ENCODE assay signal across 9 cellular contexts in genomic region chr1:26705788-26706237, GRCh38. TPM values are rescaled to one million over a fixed set of nuclear protein-coding genes. Genes with fewer than 3 reads are reported as not detected.
DNase-seq lines count a peak whose midpoint lies in the region; ATAC-seq and TF ChIP-seq lines count a peak whose summit lies in the region.
"Had no signal": no experiment of that assay in that cellular context is flagged by ENCODE, and none has a peak within 500 bp of the region (broad histone marks: within the 10 kb centered on the region; RNA-seq: fewer than 3 reads in every experiment).

No MANE protein-coding gene starts in this region.

- no peak for TF ChIP-seq RAD21 in liver (IDR thresholded peaks at IDR 0.05)

- WGBS in liver: 68% methylated on average over 1 of the region's 1 CpG

- H3K4me3 ChIP-seq in liver (ENCODE audit: low read depth in 1 of 3, low read length in 3 of 3): no peak overlapping the region

- no peaks in the 10 kb centered on the region for H3K9me3 ChIP-seq in liver (ENCODE audit: control insufficient read depth in 4 of 4, low read length in 3 of 4)

- peaks cover 0 to 5% (median 2%) of the 10 kb centered on the region in 4 donors for H3K36me3 ChIP-seq in liver (ENCODE audit: control insufficient read depth in 4 of 4, insufficient read depth in 3 of 4, low read depth in 1 of 4, low read length in 3 of 4)

- peaks cover 23 to 60% (median 49%) of the 10 kb centered on the region in 4 donors for H3K4me1 ChIP-seq in liver (ENCODE audit: control insufficient read depth in 4 of 4, insufficient read depth in 4 of 4, low read length in 3 of 4)

- no peaks in the 10 kb centered on the region for H3K27me3 ChIP-seq in liver (ENCODE audit: control insufficient read depth in 4 of 4, insufficient read depth in 4 of 4, low read length in 3 of 4)

- peak overlapping the region; percentile 77 to 84 for H3K27ac ChIP-seq in liver (ENCODE audit: low read depth in 1 of 2, low read length in 2 of 2)

- ATAC-seq in HG02678 (IDR thresholded peaks at IDR 0.05; ENCODE audit: unreplicated experiment): no peak

- DNase-seq in A172 (ENCODE audit: low spot score) (peak; percentile 62), H4 (ENCODE audit: low spot score) (peak; percentile 72), amniotic stem cell (lab: John Stamatoyannopoulos, UW) (peak; percentile 55), AG08396 (ENCODE audit: low spot score) (no peak), NCI-H1048 (lab: John Stamatoyannopoulos, UW) (no peak)
- no peak for DNase-seq in central memory CD4-positive, alpha-beta T cell
- DNase-seq: hypothalamus had no signal

- no peak for TF ChIP-seq CTCF in liver (IDR thresholded peaks at IDR 0.05; ENCODE audit: low read depth, low read length, missing input control)

- H3K9ac ChIP-seq in liver (ENCODE audit: low read depth in 1 of 2, low read length in 2 of 2): peak overlapping the region in 1 of 2 donors; percentile 32

TF ChIP-seq in liver, 16 proteins besides CTCF, POLR2A, EP300 and RAD21:
- TF ChIP-seq HNF4G (IDR thresholded peaks at IDR 0.05) (no peak), REST (IDR thresholded peaks at IDR 0.05) (no peak), JUND (IDR thresholded peaks at IDR 0.05) (no peak), MAX (IDR thresholded peaks at IDR 0.05) (no peak), RXRA (IDR thresholded peaks at IDR 0.05) (no peak), EGR1 (IDR thresholded peaks at IDR 0.05; ENCODE audit: low read depth in 2 of 2) (no peak)

RNA-seq across cellular contexts. Expression of gene ARID1A, which starts 10.0 kb away (rescaled TPM):
- total RNA-seq in A172 (2014; rRNA removed; shearing (Covaris generic)): 8.3 and 9.8 TPM in 2 replicates
- total RNA-seq in H4 (2014; rRNA removed; shearing (Covaris generic)): 10.7 and 13.0 TPM in 2 replicates
- 10 to 100 TPM; 25.6 to 31.9 TPM for total RNA-seq in liver
- polyA plus RNA-seq in liver: 10 to 100 TPM; 12.2 to 14.8 TPM

Comparison
In these comparisons a context has a peak if more than half of its experiments do, and no peak if none do; other contexts are left out.
1. DNase-seq: peak in A172 (single experiment), H4 (single experiment) and amniotic stem cell (single experiment); none in AG08396 (single experiment), central memory CD4-positive, alpha-beta T cell (single experiment) and NCI-H1048 (single experiment).